ENCODE assay signal across 8 cellular contexts in genomic region chrX:65723706-65724105, GRCh38. TPM values are rescaled to one million over a fixed set of nuclear protein-coding genes. Genes with fewer than 3 reads are reported as not detected.
A peak's percentile ranks its signal among the peaks of the same experiment; 100 is the strongest.
DNase-seq lines count a peak whose midpoint lies in the region; ATAC-seq and TF ChIP-seq lines count a peak whose summit lies in the region.

No MANE protein-coding gene starts in this region.

- H3K4me3 Mint-ChIP-seq in T-helper 17 cell (peak overlapping the region; percentile 61), mesothelial cell of epicardium (no peak overlapping the region)

- ATAC-seq in GM18520 (IDR thresholded peaks at IDR 0.05; ENCODE audit: unreplicated experiment) (peak; percentile 44), HG02642 (IDR thresholded peaks at IDR 0.05; ENCODE audit: poor library complexity, unreplicated experiment) (peak; percentile 74), T-helper 17 cell (peak; percentile 55)

- H3K9me3 ChIP-seq in T-helper 17 cell (ENCODE audit: control insufficient read depth, low read length, poor library complexity, severe bottlenecking), result no peaks in the 10 kb centered on the region

- peaks cover 3% of the 10 kb centered on the region for H3K36me3 Mint-ChIP-seq in T-helper 17 cell (ENCODE audit: low read depth)
- peaks cover 15% of the 10 kb centered on the region for H3K36me3 Mint-ChIP-seq in mesothelial cell of epicardium

- H3K27ac Mint-ChIP-seq in T-helper 17 cell (peak overlapping the region; percentile 94), mesothelial cell of epicardium (peak overlapping the region; percentile 25)

- H3K4me1 Mint-ChIP-seq in T-helper 17 cell (peaks cover 61% of the 10 kb centered on the region), mesothelial cell of epicardium (no peaks in the 10 kb centered on the region)

- TF ChIP-seq CTCF in mesothelial cell of epicardium (IDR thresholded peaks at IDR 0.05; ENCODE audit: unreplicated experiment), result no peak

- no peaks in the 10 kb centered on the region for H3K27me3 Mint-ChIP-seq in T-helper 17 cell
- no peaks in the 10 kb centered on the region for H3K27me3 Mint-ChIP-seq in mesothelial cell of epicardium (ENCODE audit: low read depth)

- DNase-seq in T-helper 17 cell (no peak), mesothelial cell of epicardium (ENCODE audit: low spot score in 2 of 2, unreplicated experiment in 2 of 2) (no peak), SK-N-DZ (ENCODE audit: low spot score) (no peak), NCI-H2196 treated with DMSO at 0.1 percent for 48 hours (lab: John Stamatoyannopoulos, UW; ENCODE audit: unreplicated experiment) (no peak), pons (ENCODE audit: low spot score) (no peak), NCI-H446 (lab: John Stamatoyannopoulos, UW) (no peak)

- H3K9me3 Mint-ChIP-seq in mesothelial cell of epicardium, result peaks cover 20% of the 10 kb centered on the region

RNA-seq across cellular contexts. Expression of gene MSN, which starts 56.3 kb away (rescaled TPM):
- 100 to 1,000 TPM; 344 to 390 TPM for total RNA-seq in T-helper 17 cell
- 87.8 to 91.2 TPM (median 88.4 TPM) in 3 replicates for total RNA-seq in mesothelial cell of epicardium
- polyA plus RNA-seq in SK-N-DZ (2014; cell fraction: cytosol; rRNA removed), result 0.22 and 0.32 TPM in 2 replicates
- polyA plus RNA-seq in SK-N-DZ (2014; cell fraction: nucleus; rRNA removed), result 0.17 TPM in 1 of 2 replicates, not detected in the other
